8 cellular contexts compared by ENCODE assay signal in genomic region chr12:113048716-113049127, GRCh38. TPM values are rescaled to one million over a fixed set of nuclear protein-coding genes. Genes with fewer than 3 reads are reported as not detected.
DNase-seq lines count a peak whose midpoint lies in the region; ATAC-seq and TF ChIP-seq lines count a peak whose summit lies in the region.

No MANE protein-coding gene starts in this region.

- peak; percentile 85 for ATAC-seq in CD4-positive, alpha-beta T cell (ENCODE audit: poor library complexity)
- peak; percentile 47 for ATAC-seq in HG03108 (IDR thresholded peaks at IDR 0.05; ENCODE audit: unreplicated experiment)
- ATAC-seq in stimulated activated naive B cell treated with anti-CD40 and anti-IgM and Interleukin-4, amounts not matched to agents 10 μg/mL and 1 μg/mL and 100 μg/mL, for 72 hours (replicated peaks), result peak; percentile 67 to 78
- ATAC-seq in HG03280 (IDR thresholded peaks at IDR 0.05; ENCODE audit: unreplicated experiment), result no peak

- intact Hi-C loops in CD4-positive, alpha-beta T cell (cut with DNase I, micrococcal nuclease), result loop anchor here (1.0 to 2.0 kb wide), 3 partner anchors 50 to 126 kb away; no protein-coding TSS in a partner anchor
- intact Hi-C loops in activated CD4-positive, alpha-beta memory T cell treated with anti-CD3 and anti-CD28 coated beads for 36 hours (cut with micrococcal nuclease), result loop anchor here (1.0 kb wide), 3 partner anchors 50 to 126 kb away; no protein-coding TSS in a partner anchor

- H3K4me1 ChIP-seq in effector memory CD4-positive, alpha-beta T cell (ENCODE audit: control insufficient read depth, insufficient read depth, low read length, poor library complexity, severe bottlenecking), result peaks cover 6% of the 10 kb centered on the region

- H3K4me1 Mint-ChIP-seq in CD4-positive, alpha-beta T cell (ENCODE audit: low read depth), result peaks cover 51% of the 10 kb centered on the region
- peaks cover 7% of the 10 kb centered on the region for H3K4me1 Mint-ChIP-seq in activated CD4-positive, alpha-beta memory T cell treated with anti-CD3 and anti-CD28 coated beads for 36 hours (ENCODE audit: low read depth)
- peaks cover 41 to 59% of the 10 kb centered on the region in 2 donors for H3K4me1 Mint-ChIP-seq in stimulated activated naive B cell treated with anti-CD40 and anti-IgM and Interleukin-4, amounts not matched to agents 10 μg/mL and 1 μg/mL and 100 μg/mL, for 72 hours

- CTCF ChIA-PET in CD4-positive, alpha-beta T cell (lab: Charles Lee), result interaction anchor here (0.6 to 3.2 kb wide), 6 partner anchors 20 to 126 kb away, joined by 3 to 21 read pairs (median 4); no protein-coding TSS in a partner anchor
- CTCF ChIA-PET in activated CD4-positive, alpha-beta memory T cell treated with anti-CD3 and anti-CD28 coated beads for 36 hours (lab: Charles Lee), result interaction anchor here (0.8 to 6.1 kb wide), 24 partner anchors 9 to 233 kb away, joined by 3 to 70 read pairs (median 4); partner anchors contain the start of genes CFAP73 and RASAL1

- H3K27ac Mint-ChIP-seq in CD4-positive, alpha-beta T cell, result no peak overlapping the region
- no peak overlapping the region for H3K27ac Mint-ChIP-seq in activated CD4-positive, alpha-beta memory T cell treated with anti-CD3 and anti-CD28 coated beads for 36 hours
- H3K27ac Mint-ChIP-seq in stimulated activated naive B cell treated with anti-CD40 and anti-IgM and Interleukin-4, amounts not matched to agents 10 μg/mL and 1 μg/mL and 100 μg/mL, for 72 hours, result peak overlapping the region; percentile 70

- DNase-seq in CD4-positive, alpha-beta T cell, result peak; percentile 33 to 58 (median 47)
- peak; percentile 91 for DNase-seq in NCI-H82 (lab: John Stamatoyannopoulos, UW)
- peak; percentile 70 for DNase-seq in activated CD4-positive, alpha-beta memory T cell treated with anti-CD3 and anti-CD28 coated beads for 36 hours
- DNase-seq in effector memory CD4-positive, alpha-beta T cell, result peak; percentile 18 to 45 (median 38)
- peak; percentile 76 for DNase-seq in mucosa of gallbladder (ENCODE audit: low spot score)
- peak; percentile 49 for DNase-seq in stimulated activated naive B cell treated with anti-CD40 and anti-IgM and Interleukin-4, amounts not matched to agents 10 μg/mL and 1 μg/mL and 100 μg/mL, for 72 hours

- POLR2A ChIA-PET in CD4-positive, alpha-beta T cell (lab: Charles Lee), result interaction anchor here (0.8 to 0.9 kb wide), 2 partner anchors 22 to 105 kb away, joined by 3 read pairs; no protein-coding TSS in a partner anchor
- POLR2A ChIA-PET in activated CD4-positive, alpha-beta memory T cell treated with anti-CD3 and anti-CD28 coated beads for 36 hours (lab: Charles Lee), result no interaction called here

- peak; percentile 75 for TF ChIP-seq CTCF in CD4-positive, alpha-beta T cell (IDR thresholded peaks at IDR 0.05)

- H3K27me3 ChIP-seq in CD4-positive, alpha-beta T cell (ENCODE audit: control insufficient read depth, insufficient read depth, low read length), result no peaks in the 10 kb centered on the region
- H3K27me3 ChIP-seq in effector memory CD4-positive, alpha-beta T cell (replicated peaks; ENCODE audit: control insufficient read depth, insufficient read depth, low read length, poor library complexity, severe bottlenecking), result no peaks in the 10 kb centered on the region

- no peaks in the 10 kb centered on the region for H3K36me3 Mint-ChIP-seq in CD4-positive, alpha-beta T cell (ENCODE audit: low read depth)
- H3K36me3 Mint-ChIP-seq in activated CD4-positive, alpha-beta memory T cell treated with anti-CD3 and anti-CD28 coated beads for 36 hours, result no peaks in the 10 kb centered on the region
- peaks cover 3% of the 10 kb centered on the region in 2 donors for H3K36me3 Mint-ChIP-seq in stimulated activated naive B cell treated with anti-CD40 and anti-IgM and Interleukin-4, amounts not matched to agents 10 μg/mL and 1 μg/mL and 100 μg/mL, for 72 hours

- no peak overlapping the region for H3K27ac ChIP-seq in CD4-positive, alpha-beta T cell (ENCODE audit: low read depth, low read length)
- no peak overlapping the region for H3K27ac ChIP-seq in effector memory CD4-positive, alpha-beta T cell (ENCODE audit: insufficient read depth, low read length, poor library complexity, severe bottlenecking)

- no peaks in the 10 kb centered on the region for H3K27me3 Mint-ChIP-seq in CD4-positive, alpha-beta T cell
- H3K27me3 Mint-ChIP-seq in activated CD4-positive, alpha-beta memory T cell treated with anti-CD3 and anti-CD28 coated beads for 36 hours, result peaks cover 5% of the 10 kb centered on the region
- H3K27me3 Mint-ChIP-seq in stimulated activated naive B cell treated with anti-CD40 and anti-IgM and Interleukin-4, amounts not matched to agents 10 μg/mL and 1 μg/mL and 100 μg/mL, for 72 hours, result no peaks in the 10 kb centered on the region

- no peaks in the 10 kb centered on the region for H3K36me3 ChIP-seq in effector memory CD4-positive, alpha-beta T cell (ENCODE audit: control insufficient read depth, insufficient read depth, low read length)

- H3K4me3 Mint-ChIP-seq in CD4-positive, alpha-beta T cell, result peak overlapping the region; percentile 51
- H3K4me3 Mint-ChIP-seq in activated CD4-positive, alpha-beta memory T cell treated with anti-CD3 and anti-CD28 coated beads for 36 hours, result no peak overlapping the region
- no peak overlapping the region for H3K4me3 Mint-ChIP-seq in stimulated activated naive B cell treated with anti-CD40 and anti-IgM and Interleukin-4, amounts not matched to agents 10 μg/mL and 1 μg/mL and 100 μg/mL, for 72 hours

- no peaks in the 10 kb centered on the region for H3K9me3 Mint-ChIP-seq in CD4-positive, alpha-beta T cell
- no peaks in the 10 kb centered on the region for H3K9me3 Mint-ChIP-seq in activated CD4-positive, alpha-beta memory T cell treated with anti-CD3 and anti-CD28 coated beads for 36 hours
- no peaks in the 10 kb centered on the region for H3K9me3 Mint-ChIP-seq in stimulated activated naive B cell treated with anti-CD40 and anti-IgM and Interleukin-4, amounts not matched to agents 10 μg/mL and 1 μg/mL and 100 μg/mL, for 72 hours

- no peaks in the 10 kb centered on the region for H3K9me3 ChIP-seq in CD4-positive, alpha-beta T cell (ENCODE audit: control insufficient read depth, low read length)
- no peaks in the 10 kb centered on the region for H3K9me3 ChIP-seq in effector memory CD4-positive, alpha-beta T cell (ENCODE audit: control insufficient read depth, low read length)

- no peak overlapping the region for H3K4me3 ChIP-seq in effector memory CD4-positive, alpha-beta T cell (ENCODE audit: insufficient read depth, low read depth, low read length, poor library complexity, severe bottlenecking)

RNA-seq across cellular contexts. Expression of gene DTX1, which starts 7.8 kb away (rescaled TPM):
- total RNA-seq in CD4-positive, alpha-beta T cell, result 10 to 100 TPM; 14.0 to 14.2 TPM
- total RNA-seq in activated CD4-positive, alpha-beta memory T cell treated with anti-CD3 and anti-CD28 coated beads for 36 hours, result 10 to 100 TPM; 11.0 to 12.4 TPM
- total RNA-seq in mucosa of gallbladder, result 4.1 TPM

Comparison
In these comparisons a context has a peak if more than half of its experiments do, and no peak if none do; other contexts are left out.
1. DNase-seq: peak in every context shown above with its lines; median percentile 91 in NCI-H82; 76 in mucosa of gallbladder; 70 in activated CD4-positive, alpha-beta memory T cell treated with anti-CD3 and anti-CD28 coated beads for 36 hours; 49 in stimulated activated naive B cell treated with anti-CD40 and anti-IgM and Interleukin-4, amounts not matched to agents 10 μg/mL and 1 μg/mL and 100 μg/mL, for 72 hours; 47 in CD4-positive, alpha-beta T cell; 38 in effector memory CD4-positive, alpha-beta T cell.